18 cellular contexts compared by ENCODE assay signal in the genomic region with DNA sequence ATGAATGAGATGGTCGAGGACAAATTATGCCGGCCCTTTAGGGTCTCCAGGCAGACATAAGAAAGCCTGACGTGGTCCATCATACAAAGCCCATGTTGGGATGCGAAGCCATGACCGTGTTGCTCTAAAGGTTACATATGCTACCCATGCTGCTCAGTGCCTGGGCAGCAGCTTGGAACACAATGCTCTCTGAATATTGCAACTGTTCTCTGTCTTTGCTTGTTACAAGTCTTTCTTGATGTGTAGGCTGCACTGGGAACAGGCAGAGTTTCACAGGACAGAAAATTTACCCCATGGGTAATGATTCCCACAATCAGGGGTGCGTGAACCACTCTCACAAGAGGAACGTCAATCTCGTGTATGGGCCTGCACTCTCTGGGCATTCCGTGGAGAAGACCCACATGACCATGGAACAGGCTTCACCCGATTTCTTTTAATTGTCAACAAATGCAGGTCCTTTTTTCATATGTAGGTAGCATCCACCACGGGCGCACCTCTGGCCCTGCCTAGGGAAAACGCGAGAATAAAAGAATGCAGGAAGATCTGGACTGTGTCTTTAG.
A peak's percentile ranks its signal among the peaks of the same experiment; 100 is the strongest.
DNase-seq lines count a peak whose midpoint lies in the region; ATAC-seq and TF ChIP-seq lines count a peak whose summit lies in the region.
"Had no signal": no experiment of that assay in that cellular context is flagged by ENCODE, and none has a peak within 500 bp of the region (broad histone marks: within the 10 kb centered on the region; RNA-seq: fewer than 3 reads in every experiment).

No MANE protein-coding gene starts in this region.

- H3K27me3 ChIP-seq in right atrium auricular region (no peaks in the 10 kb centered on the region), heart left ventricle (no peaks in the 10 kb centered on the region), endodermal cell (ENCODE audit: control insufficient read depth, insufficient read depth, low read length, poor library complexity, severe bottlenecking) (no peaks in the 10 kb centered on the region), sigmoid colon (no peaks in the 10 kb centered on the region)

- intact Hi-C loops in heart left ventricle (cut with DNase I) (loop anchor here in 1 of 10 donors (10.0 kb wide), 1 partner anchor 659 kb away; no protein-coding TSS in a partner anchor), sigmoid colon (cut with DNase I) (no loop called here)

- no peak for ATAC-seq in heart left ventricle

- TF ChIP-seq EP300 in sigmoid colon (IDR thresholded peaks at IDR 0.05), result no peak

- no peak overlapping the region for H3K4me3 Mint-ChIP-seq in endodermal cell
- H3K4me3 Mint-ChIP-seq: HFFc6 had no signal

- peaks cover 0 to 20% of the 10 kb centered on the region in 2 donors for H3K4me1 ChIP-seq in right atrium auricular region
- peaks cover 0 to 19% (median under 1%) of the 10 kb centered on the region in 12 donors for H3K4me1 ChIP-seq in heart left ventricle
- H3K4me1 ChIP-seq in endodermal cell (ENCODE audit: control insufficient read depth, insufficient read depth, low read length), result no peaks in the 10 kb centered on the region
- H3K4me1 ChIP-seq in sigmoid colon, result peaks cover 0 to 17% (median 0%) of the 10 kb centered on the region in 4 donors

- 86 to 94% (median 92%) methylated on average over 13 to 14 of the region's 14 CpGs for WGBS in heart left ventricle, 4 donors
- WGBS in endodermal cell (ENCODE audit: insufficient coverage in 1 of 2, insufficient read length in 1 of 2), 2 experiments, result 95 to 97% methylated on average over 7 to 14 of the region's 14 CpGs
- 96 to 97% methylated on average over 14 of the region's 14 CpGs for WGBS in sigmoid colon, 2 donors

- peaks cover 17% of the 10 kb centered on the region for H3K36me3 Mint-ChIP-seq in endodermal cell (ENCODE audit: low read depth)

- no peak overlapping the region for H3K9ac ChIP-seq in endodermal cell (ENCODE audit: extremely low read depth, low read length, poor library complexity, severe bottlenecking)
- H3K9ac ChIP-seq: BLaER1 treated with 17β-estradiol and CSF1 and Interleukin-3, amounts not matched to agents 10 nM and 100 nM; KMS-11 had no signal

- H3K27ac Mint-ChIP-seq in endodermal cell, result no peak overlapping the region
- H3K27ac Mint-ChIP-seq: HFFc6 had no signal

- no peaks in the 10 kb centered on the region for H3K9me3 ChIP-seq in right atrium auricular region
- H3K9me3 ChIP-seq in heart left ventricle, result no peaks in the 10 kb centered on the region
- H3K9me3 ChIP-seq in endodermal cell (ENCODE audit: control insufficient read depth, low read length), result no peaks in the 10 kb centered on the region
- no peaks in the 10 kb centered on the region for H3K9me3 ChIP-seq in sigmoid colon
- H3K9me3 ChIP-seq: BLaER1 treated with 17β-estradiol and CSF1 and Interleukin-3, amounts not matched to agents 10 nM and 100 nM had no signal

- peak; percentile 54 for DNase-seq in right atrium auricular region (ENCODE audit: low spot score)
- DNase-seq in heart left ventricle, result no peak
- DNase-seq in endodermal cell, result peak; percentile 12
- peak; percentile 8 for DNase-seq in sigmoid colon
- no peak for DNase-seq in ACHN
- no peak for DNase-seq in hepatic stellate cell (ENCODE audit: low spot score)
- no peak for DNase-seq in stimulated activated CD4-positive, alpha-beta T cell treated with anti-CD3 and anti-CD28 coated beads, Interleukin-12 subunit alpha, Interleukin-12 subunit beta, amount 100 ng/mL, for 4 hours
- DNase-seq: DMS79 treated with DMSO at 0.1 percent for 48 hours, HFFc6, MV-4-11, NCI-H187 treated with DMSO at 0.1 percent for 48 hours, NCI-H226, NCI-H524, NCI-H82, OCI-M1, Right ventricle myocardium superior had no signal

- H3K27ac ChIP-seq in right atrium auricular region (no peak overlapping the region), heart left ventricle (no peak overlapping the region), endodermal cell (ENCODE audit: low read depth, low read length) (no peak overlapping the region), sigmoid colon (no peak overlapping the region)
- H3K27ac ChIP-seq: BLaER1 treated with 17β-estradiol and CSF1 and Interleukin-3, amounts not matched to agents 10 nM and 100 nM; KMS-11 had no signal

- no peak for TF ChIP-seq CTCF in right atrium auricular region (IDR thresholded peaks at IDR 0.05)
- TF ChIP-seq CTCF in heart left ventricle (IDR thresholded peaks at IDR 0.05), result no peak
- TF ChIP-seq CTCF in endodermal cell (conservative IDR thresholded peaks at IDR 0.05), result no peak
- no peak for TF ChIP-seq CTCF in sigmoid colon (IDR thresholded peaks at IDR 0.05)

- peaks cover 10% of the 10 kb centered on the region for H3K4me1 Mint-ChIP-seq in endodermal cell

- H3K9me3 Mint-ChIP-seq in endodermal cell, result peaks cover 82% of the 10 kb centered on the region
- H3K9me3 Mint-ChIP-seq: HFFc6 had no signal

- in situ Hi-C loops in ACHN (cut with HindIII; ENCODE audit: low pct_ligation_motif_present, low pct_unique_long_range_greater_than_20kb, low sequenced_read_pairs), result no loop called here

- H3K27me3 Mint-ChIP-seq in endodermal cell (ENCODE audit: insufficient read depth), result no peaks in the 10 kb centered on the region

- H3K36me3 ChIP-seq in right atrium auricular region, result no peaks in the 10 kb centered on the region
- no peaks in the 10 kb centered on the region for H3K36me3 ChIP-seq in heart left ventricle
- H3K36me3 ChIP-seq in endodermal cell (ENCODE audit: control insufficient read depth, insufficient read depth, low read length), result no peaks in the 10 kb centered on the region
- no peaks in the 10 kb centered on the region for H3K36me3 ChIP-seq in sigmoid colon

- TF ChIP-seq POLR2A in heart left ventricle (IDR thresholded peaks at IDR 0.05), result no peak
- no peak for TF ChIP-seq POLR2A in sigmoid colon (IDR thresholded peaks at IDR 0.05)

- no peak overlapping the region for H3K4me3 ChIP-seq in right atrium auricular region
- H3K4me3 ChIP-seq in heart left ventricle, result no peak overlapping the region
- H3K4me3 ChIP-seq in endodermal cell (ENCODE audit: low read length), result no peak overlapping the region
- no peak overlapping the region for H3K4me3 ChIP-seq in sigmoid colon
- H3K4me3 ChIP-seq: BLaER1 treated with 17β-estradiol and CSF1 and Interleukin-3, amounts not matched to agents 10 nM and 100 nM had no signal

Comparison
In these comparisons a context has a peak if more than half of its experiments do, and no peak if none do; other contexts are left out.
1. DNase-seq: peak in right atrium auricular region (single experiment), endodermal cell (single experiment) and sigmoid colon (single experiment); none in heart left ventricle (0 of 5), ACHN (single experiment), hepatic stellate cell (single experiment) and stimulated activated CD4-positive, alpha-beta T cell treated with anti-CD3 and anti-CD28 coated beads, Interleukin-12 subunit alpha, Interleukin-12 subunit beta, amount 100 ng/mL, for 4 hours (single experiment).